ENCODE assay signal across 2 cellular contexts in the genomic region with DNA sequence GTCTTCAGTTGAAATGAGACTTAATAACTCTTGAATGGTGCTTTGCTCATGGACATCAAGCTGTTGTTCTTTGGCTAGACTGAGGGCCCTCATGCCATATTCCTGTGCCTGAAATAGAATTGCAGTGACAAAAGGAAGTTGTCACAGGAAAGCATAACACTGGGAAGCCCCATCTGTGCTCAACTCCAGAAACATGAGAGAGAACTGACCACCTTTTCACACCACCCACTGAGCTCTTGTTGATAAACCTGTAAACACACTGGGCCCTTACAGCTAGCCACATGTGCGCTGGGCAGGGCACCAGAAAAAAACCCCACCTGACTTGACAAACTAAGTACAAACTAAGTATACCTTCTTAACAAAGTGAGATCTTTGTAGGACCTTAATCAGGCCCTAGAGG.
TF ChIP-seq lines count a peak whose summit lies in the region.

No MANE protein-coding gene starts in this region.

TF ChIP-seq in endothelial cell of umbilical vein, 7 proteins besides CTCF, POLR2A, EP300 and RAD21:
- TF ChIP-seq, protein P1, sequence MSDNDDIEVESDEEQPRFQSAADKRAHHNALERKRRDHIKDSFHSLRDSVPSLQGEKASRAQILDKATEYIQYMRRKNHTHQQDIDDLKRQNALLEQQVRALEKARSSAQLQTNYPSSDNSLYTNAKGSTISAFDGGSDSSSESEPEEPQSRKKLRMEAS (IDR thresholded peaks at IDR 0.05; ENCODE audit: insufficient read depth, insufficient read length) = no peak
- TF ChIP-seq POLR2AphosphoS5 (IDR thresholded peaks at IDR 0.05; ENCODE audit: insufficient read depth, low read depth, low read length) (no peak), FOS (IDR thresholded peaks at IDR 0.05; ENCODE audit: borderline replicate concordance, insufficient read depth, low read length) (no peak), MYC (IDR thresholded peaks at IDR 0.05; ENCODE audit: low read depth, low read length) (no peak), GATA2 (IDR thresholded peaks at IDR 0.05; ENCODE audit: insufficient read depth, insufficient read length, low read depth, low read length) (no peak), EZH2 (IDR thresholded peaks at IDR 0.05; ENCODE audit: borderline replicate concordance, low read depth, low read length, severe bottlenecking) (no peak), JUN (IDR thresholded peaks at IDR 0.05; ENCODE audit: borderline replicate concordance, insufficient read depth, insufficient read length, low read depth) (no peak)

TF ChIP-seq in SK-N-SH treated with all-trans-retinoic acid at 6 μM for 48 hours, 23 proteins besides CTCF, POLR2A, EP300 and RAD21:
- TF ChIP-seq TOX (CRISPR knock-in tag; IDR thresholded peaks at IDR 0.05; ENCODE audit: borderline replicate concordance) (no peak), ZNF70 (CRISPR knock-in tag; IDR thresholded peaks at IDR 0.05) (no peak), POU6F1 (CRISPR knock-in tag; IDR thresholded peaks at IDR 0.05; ENCODE audit: borderline replicate concordance, low read depth) (no peak), ZC3H10 (CRISPR knock-in tag; IDR thresholded peaks at IDR 0.05) (no peak), CSDC2 (CRISPR knock-in tag; IDR thresholded peaks at IDR 0.05) (no peak), BACH2 (CRISPR knock-in tag; IDR thresholded peaks at IDR 0.05; ENCODE audit: borderline replicate concordance) (no peak), TCF4 (CRISPR knock-in tag; IDR thresholded peaks at IDR 0.05; ENCODE audit: borderline replicate concordance) (no peak), PPARA (CRISPR knock-in tag; IDR thresholded peaks at IDR 0.05; ENCODE audit: borderline replicate concordance) (no peak), ZFP30 (CRISPR knock-in tag; IDR thresholded peaks at IDR 0.05) (no peak), RARB (CRISPR knock-in tag; IDR thresholded peaks at IDR 0.05) (no peak)
- TF ChIP-seq, protein P2, sequence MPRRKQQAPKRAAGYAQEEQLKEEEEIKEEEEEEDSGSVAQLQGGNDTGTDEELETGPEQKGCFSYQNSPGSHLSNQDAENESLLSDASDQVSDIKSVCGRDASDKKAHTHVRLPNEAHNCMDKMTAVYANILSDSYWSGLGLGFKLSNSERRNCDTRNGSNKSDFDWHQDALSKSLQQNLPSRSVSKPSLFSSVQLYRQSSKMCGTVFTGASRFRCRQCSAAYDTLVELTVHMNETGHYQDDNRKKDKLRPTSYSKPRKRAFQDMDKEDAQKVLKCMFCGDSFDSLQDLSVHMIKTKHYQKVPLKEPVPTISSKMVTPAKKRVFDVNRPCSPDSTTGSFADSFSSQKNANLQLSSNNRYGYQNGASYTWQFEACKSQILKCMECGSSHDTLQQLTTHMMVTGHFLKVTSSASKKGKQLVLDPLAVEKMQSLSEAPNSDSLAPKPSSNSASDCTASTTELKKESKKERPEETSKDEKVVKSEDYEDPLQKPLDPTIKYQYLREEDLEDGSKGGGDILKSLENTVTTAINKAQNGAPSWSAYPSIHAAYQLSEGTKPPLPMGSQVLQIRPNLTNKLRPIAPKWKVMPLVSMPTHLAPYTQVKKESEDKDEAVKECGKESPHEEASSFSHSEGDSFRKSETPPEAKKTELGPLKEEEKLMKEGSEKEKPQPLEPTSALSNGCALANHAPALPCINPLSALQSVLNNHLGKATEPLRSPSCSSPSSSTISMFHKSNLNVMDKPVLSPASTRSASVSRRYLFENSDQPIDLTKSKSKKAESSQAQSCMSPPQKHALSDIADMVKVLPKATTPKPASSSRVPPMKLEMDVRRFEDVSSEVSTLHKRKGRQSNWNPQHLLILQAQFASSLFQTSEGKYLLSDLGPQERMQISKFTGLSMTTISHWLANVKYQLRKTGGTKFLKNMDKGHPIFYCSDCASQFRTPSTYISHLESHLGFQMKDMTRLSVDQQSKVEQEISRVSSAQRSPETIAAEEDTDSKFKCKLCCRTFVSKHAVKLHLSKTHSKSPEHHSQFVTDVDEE (CRISPR knock-in tag; IDR thresholded peaks at IDR 0.05) = no peak
